ENCODE assay signal across 24 cellular contexts in the genomic region with DNA sequence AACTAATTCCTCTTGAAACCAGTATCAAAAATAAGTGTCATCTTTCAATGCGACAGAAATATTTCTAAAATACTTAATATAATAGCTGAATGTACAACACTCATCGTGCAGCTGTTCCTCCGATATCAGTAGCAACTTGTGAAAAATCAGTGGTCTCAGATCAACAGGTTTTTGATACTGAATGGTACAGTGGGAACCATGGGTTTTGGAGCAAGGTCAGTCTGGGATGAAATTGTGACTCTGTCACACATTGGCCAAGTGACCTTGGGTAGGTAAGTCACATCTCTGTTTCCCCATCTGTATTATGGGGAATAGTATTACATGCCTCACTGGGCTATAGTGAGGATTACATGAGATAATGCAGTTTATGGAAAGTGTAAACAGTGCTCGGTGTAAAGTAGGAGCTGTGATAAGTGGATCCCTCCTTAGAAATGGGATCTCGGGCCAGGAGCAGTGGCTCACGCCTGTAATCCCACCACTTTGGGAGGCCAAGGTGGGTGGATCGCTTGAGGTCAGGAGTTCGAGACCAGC. TPM values are rescaled to one million over a fixed set of nuclear protein-coding genes. Genes with fewer than 3 reads are reported as not detected.
DNase-seq lines count a peak whose midpoint lies in the region; ATAC-seq and TF ChIP-seq lines count a peak whose summit lies in the region.
"Had no signal": no experiment of that assay in that cellular context is flagged by ENCODE, and none has a peak within 500 bp of the region (broad histone marks: within the 10 kb centered on the region; RNA-seq: fewer than 3 reads in every experiment).

No MANE protein-coding gene starts in this region.

- no peak overlapping the region for H3K4me3 ChIP-seq in HEK293 (ENCODE audit: low read depth, low read length)
- no peak overlapping the region for H3K4me3 ChIP-seq in neural progenitor cell
- H3K4me3 ChIP-seq: MG63, SK-N-MC had no signal

- CTCF ChIA-PET in HEK293 (lab: Yijun Ruan, JAX) = interaction anchor here (0.6 to 13.6 kb wide), 11 partner anchors 10 to 287 kb away, joined by 3 to 400 read pairs (median 4); no protein-coding TSS in a partner anchor
- CTCF ChIA-PET in WTC11 (lab: Charles Lee) = interaction anchor here (0.7 to 6.2 kb wide), 5 partner anchors 10 to 287 kb away, joined by 3 to 83 read pairs (median 7); no protein-coding TSS in a partner anchor

- DNase-seq in WTC11 (ENCODE audit: low spot score) (no peak), neural progenitor cell (ENCODE audit: low spot score) (no peak), HT-29 (ENCODE audit: low spot score) (no peak), erythroblast (lab: John Stamatoyannopoulos, UW) (no peak), NCI-H128 (lab: John Stamatoyannopoulos, UW; ENCODE audit: unreplicated experiment) (no peak), NCI-H510A (lab: John Stamatoyannopoulos, UW) (no peak)
- DNase-seq in effector memory CD8-positive, alpha-beta T cell = no peak
- DNase-seq: CD4-positive, CD25-positive, alpha-beta regulatory T cell; COR-L47; DMS153; GOT3; HCEC 1CT; Kasumi-1; MG63; NCI-H1436; NCI-H187 treated with DMSO at 0.1 percent for 48 hours; NCI-H2107; NK-92 treated with Interleukin-12 subunit alpha and Interleukin-12 subunit beta, amount 100 ng/mL, for 24 hours; SHP77 treated with DMSO at 0.1 percent for 48 hours had no signal

- H3K4me1 ChIP-seq in HEK293 (ENCODE audit: control insufficient read depth, insufficient read depth, low read length) (no peaks in the 10 kb centered on the region), neural progenitor cell (peaks cover 24% of the 10 kb centered on the region)

- TF ChIP-seq POLR2A in erythroblast (IDR thresholded peaks at IDR 0.05; ENCODE audit: low read length) = no peak

- no peak overlapping the region for H3K9ac ChIP-seq in neural progenitor cell

- H3K4me1 Mint-ChIP-seq in WTC11 (peaks cover 26% of the 10 kb centered on the region), neural progenitor cell (peaks cover 26% of the 10 kb centered on the region)
- peaks cover 25 to 28% of the 10 kb centered on the region in 2 donors for H3K4me1 Mint-ChIP-seq in effector memory CD8-positive, alpha-beta T cell (ENCODE audit: low read depth in 2 of 2)

- no peak for ATAC-seq in WTC11
- ATAC-seq in effector memory CD8-positive, alpha-beta T cell (replicated peaks) = no peak

- peaks cover 5% of the 10 kb centered on the region; the same call in 1 of the 2 replicates for H3K36me3 Mint-ChIP-seq in WTC11
- H3K36me3 Mint-ChIP-seq in effector memory CD8-positive, alpha-beta T cell (ENCODE audit: insufficient read depth) = peaks cover 10% of the 10 kb centered on the region
- no peaks in the 10 kb centered on the region for H3K36me3 Mint-ChIP-seq in neural progenitor cell
- H3K36me3 Mint-ChIP-seq: CD4-positive, CD25-positive, alpha-beta regulatory T cell had no signal

- TF ChIP-seq CTCF in HEK293 (tag by site-specific recombination; IDR thresholded peaks at IDR 0.05) = no peak
- no peak for TF ChIP-seq CTCF in WTC11 (IDR thresholded peaks at IDR 0.05)
- no peak for TF ChIP-seq CTCF in neural progenitor cell (IDR thresholded peaks at IDR 0.05)

- H3K27ac ChIP-seq in HEK293 (ENCODE audit: extremely low read depth, low read depth, low read length) = no peak overlapping the region
- H3K27ac ChIP-seq in neural progenitor cell = no peak overlapping the region
- H3K27ac ChIP-seq: RWPE1, SK-N-MC had no signal

- no peak overlapping the region for H2AFZ ChIP-seq in neural progenitor cell (replicated peaks)

- H3K9me3 ChIP-seq in HEK293 (ENCODE audit: control insufficient read depth, insufficient read depth, low read depth, low read length) (no peaks in the 10 kb centered on the region), neural progenitor cell (ENCODE audit: low read depth) (no peaks in the 10 kb centered on the region)
- H3K9me3 ChIP-seq: MG63 had no signal

- POLR2A ChIA-PET in HEK293 (lab: Yijun Ruan, JAX) (interaction anchor here (0.6 to 1.7 kb wide), 7 partner anchors 9 to 381 kb away, joined by 3 to 7 read pairs (median 3); a partner anchor contains a TSS), WTC11 (lab: Charles Lee) (no interaction called here)

- H3K36me3 ChIP-seq in HEK293 (ENCODE audit: control insufficient read depth in 2 of 2, insufficient read depth in 1 of 2, low read length in 2 of 2) = peaks cover 4% of the 10 kb centered on the region in 2 experiments; a peak in 2 of 3 replicates
- no peaks in the 10 kb centered on the region for H3K36me3 ChIP-seq in neural progenitor cell

- no peaks in the 10 kb centered on the region for H3K27me3 ChIP-seq in neural progenitor cell
- H3K27me3 ChIP-seq: MG63 had no signal

- H4K20me1 ChIP-seq in neural progenitor cell (ENCODE audit: low read depth) = peaks cover 40% of the 10 kb centered on the region

- H3K27ac Mint-ChIP-seq in WTC11 (peak overlapping the region; percentile 45; the same call in 1 of the 2 replicates), neural progenitor cell (no peak overlapping the region)
- no peak overlapping the region for H3K27ac Mint-ChIP-seq in effector memory CD8-positive, alpha-beta T cell

- H3K79me2 ChIP-seq in neural progenitor cell (ENCODE audit: low read depth) = peaks cover 27% of the 10 kb centered on the region

- no peaks in the 10 kb centered on the region for H3K27me3 Mint-ChIP-seq in WTC11 (ENCODE audit: low read depth)
- no peaks in the 10 kb centered on the region for H3K27me3 Mint-ChIP-seq in effector memory CD8-positive, alpha-beta T cell
- no peaks in the 10 kb centered on the region for H3K27me3 Mint-ChIP-seq in neural progenitor cell (ENCODE audit: insufficient read depth, low read depth)

- H3K9me3 Mint-ChIP-seq in WTC11 (no peaks in the 10 kb centered on the region), neural progenitor cell (no peaks in the 10 kb centered on the region)
- no peaks in the 10 kb centered on the region for H3K9me3 Mint-ChIP-seq in effector memory CD8-positive, alpha-beta T cell

- no peak overlapping the region for H3K4me2 ChIP-seq in neural progenitor cell

- peaks cover 44% of the 10 kb centered on the region for H3F3A ChIP-seq in neural progenitor cell (ENCODE audit: low read depth)

- no peak overlapping the region for H3K4me3 Mint-ChIP-seq in WTC11
- peak overlapping the region; percentile 28 to 44 for H3K4me3 Mint-ChIP-seq in effector memory CD8-positive, alpha-beta T cell
- peak overlapping the region; percentile 35 for H3K4me3 Mint-ChIP-seq in neural progenitor cell

TF ChIP-seq in HEK293, 187 proteins besides CTCF, POLR2A, EP300 and RAD21 (continues in another document):
- TF ChIP-seq ZNF549 (tag by site-specific recombination; IDR thresholded peaks at IDR 0.05) = no peak
- TF ChIP-seq ZNF776 (tag by site-specific recombination; IDR thresholded peaks at IDR 0.05; ENCODE audit: borderline replicate concordance) = no peak

TF ChIP-seq in WTC11, 78 proteins besides CTCF, POLR2A, EP300 and RAD21 (continues in another document):
- no peak for TF ChIP-seq ATF1 (CRISPR knock-in tag; IDR thresholded peaks at IDR 0.05)
- no peak for TF ChIP-seq JUN (CRISPR knock-in tag; IDR thresholded peaks at IDR 0.05)
- TF ChIP-seq, protein P1, sequence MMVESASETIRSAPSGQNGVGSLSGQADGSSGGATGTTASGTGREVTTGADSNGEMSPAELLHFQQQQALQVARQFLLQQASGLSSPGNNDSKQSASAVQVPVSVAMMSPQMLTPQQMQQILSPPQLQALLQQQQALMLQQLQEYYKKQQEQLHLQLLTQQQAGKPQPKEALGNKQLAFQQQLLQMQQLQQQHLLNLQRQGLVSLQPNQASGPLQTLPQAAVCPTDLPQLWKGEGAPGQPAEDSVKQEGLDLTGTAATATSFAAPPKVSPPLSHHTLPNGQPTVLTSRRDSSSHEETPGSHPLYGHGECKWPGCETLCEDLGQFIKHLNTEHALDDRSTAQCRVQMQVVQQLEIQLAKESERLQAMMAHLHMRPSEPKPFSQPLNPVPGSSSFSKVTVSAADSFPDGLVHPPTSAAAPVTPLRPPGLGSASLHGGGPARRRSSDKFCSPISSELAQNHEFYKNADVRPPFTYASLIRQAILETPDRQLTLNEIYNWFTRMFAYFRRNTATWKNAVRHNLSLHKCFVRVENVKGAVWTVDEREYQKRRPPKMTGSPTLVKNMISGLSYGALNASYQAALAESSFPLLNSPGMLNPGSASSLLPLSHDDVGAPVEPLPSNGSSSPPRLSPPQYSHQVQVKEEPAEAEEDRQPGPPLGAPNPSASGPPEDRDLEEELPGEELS (CRISPR knock-in tag; IDR thresholded peaks at IDR 0.05) = no peak
- TF ChIP-seq, protein P2, sequence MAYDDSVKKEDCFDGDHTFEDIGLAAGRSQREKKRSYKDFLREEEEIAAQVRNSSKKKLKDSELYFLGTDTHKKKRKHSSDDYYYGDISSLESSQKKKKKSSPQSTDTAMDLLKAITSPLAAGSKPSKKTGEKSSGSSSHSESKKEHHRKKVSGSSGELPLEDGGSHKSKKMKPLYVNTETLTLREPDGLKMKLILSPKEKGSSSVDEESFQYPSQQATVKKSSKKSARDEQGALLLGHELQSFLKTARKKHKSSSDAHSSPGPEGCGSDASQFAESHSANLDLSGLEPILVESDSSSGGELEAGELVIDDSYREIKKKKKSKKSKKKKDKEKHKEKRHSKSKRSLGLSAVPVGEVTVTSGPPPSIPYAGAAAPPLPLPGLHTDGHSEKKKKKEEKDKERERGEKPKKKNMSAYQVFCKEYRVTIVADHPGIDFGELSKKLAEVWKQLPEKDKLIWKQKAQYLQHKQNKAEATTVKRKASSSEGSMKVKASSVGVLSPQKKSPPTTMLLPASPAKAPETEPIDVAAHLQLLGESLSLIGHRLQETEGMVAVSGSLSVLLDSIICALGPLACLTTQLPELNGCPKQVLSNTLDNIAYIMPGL (CRISPR knock-in tag; IDR thresholded peaks at IDR 0.05) = no peak
- no peak for TF ChIP-seq CREM (CRISPR knock-in tag; IDR thresholded peaks at IDR 0.05)
- no peak for TF ChIP-seq ZNF396 (CRISPR knock-in tag; IDR thresholded peaks at IDR 0.05; ENCODE audit: borderline replicate concordance)

RNA-seq across cellular contexts. Expression of a gene that starts 17.3 kb away (rescaled TPM):
- 76.1 to 80.3 TPM (median 79.2 TPM) in 3 replicates for total RNA-seq in WTC11 (2021)
- total RNA-seq in neural progenitor cell (ENCODE audit: low replicate concordance) = 59.1 and 75.5 TPM in 2 replicates
- total RNA-seq in HT-29 (2014; rRNA removed; shearing (Covaris generic)) = 26.5 and 29.7 TPM in 2 replicates

RNA-seq across cellular contexts. Expression of a gene that starts 46.5 kb away (rescaled TPM):
- total RNA-seq in WTC11 (2021) = 0.07 to 0.09 TPM in 2 of 3 replicates, not detected in the other
- not detected in 2 replicates for total RNA-seq in neural progenitor cell (ENCODE audit: low replicate concordance)
- not detected in 2 replicates for total RNA-seq in HT-29 (2014; rRNA removed; shearing (Covaris generic))
- total RNA-seq: A673; CD4-positive, CD25-positive, alpha-beta regulatory T cell; Daoy had no signal
